1 cellular context compared by ENCODE assay signal in the genomic region with DNA sequence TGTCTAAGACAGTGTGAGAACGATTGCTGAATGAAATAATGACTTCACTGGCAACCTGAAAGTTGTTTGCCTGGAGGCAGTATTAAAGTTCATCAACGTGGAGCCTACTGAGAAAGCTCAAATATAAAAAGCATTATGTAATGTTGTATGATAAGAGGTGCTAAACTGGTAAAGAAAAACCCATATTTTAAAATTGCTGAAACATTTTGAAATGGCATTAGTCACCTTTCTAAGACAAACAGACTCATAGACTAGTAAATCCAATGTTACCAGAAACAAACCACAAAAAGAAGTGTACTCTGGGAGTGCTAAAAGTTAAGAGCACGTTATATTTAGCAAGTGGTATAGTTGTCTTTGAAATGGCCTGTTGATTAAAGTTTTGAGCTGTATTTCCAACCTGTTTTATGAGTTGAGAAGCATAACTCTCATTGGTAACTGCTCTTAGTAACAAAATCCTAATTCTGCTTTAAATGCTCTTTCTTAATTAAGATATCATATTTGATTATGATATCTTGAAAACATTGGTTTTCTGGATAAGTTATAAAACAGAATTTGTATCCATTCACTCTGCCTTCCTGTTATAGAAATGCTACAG.
A peak's percentile ranks its signal among the peaks of the same experiment; 100 is the strongest.
TF ChIP-seq lines count a peak whose summit lies in the region.

No MANE protein-coding gene starts in this region.

TF ChIP-seq in HEK293, 187 proteins besides CTCF, POLR2A, EP300 and RAD21 (continued from another document):
- TF ChIP-seq ZBTB10 (tag by site-specific recombination; IDR thresholded peaks at IDR 0.05), result no peak
- TF ChIP-seq, protein P1, sequence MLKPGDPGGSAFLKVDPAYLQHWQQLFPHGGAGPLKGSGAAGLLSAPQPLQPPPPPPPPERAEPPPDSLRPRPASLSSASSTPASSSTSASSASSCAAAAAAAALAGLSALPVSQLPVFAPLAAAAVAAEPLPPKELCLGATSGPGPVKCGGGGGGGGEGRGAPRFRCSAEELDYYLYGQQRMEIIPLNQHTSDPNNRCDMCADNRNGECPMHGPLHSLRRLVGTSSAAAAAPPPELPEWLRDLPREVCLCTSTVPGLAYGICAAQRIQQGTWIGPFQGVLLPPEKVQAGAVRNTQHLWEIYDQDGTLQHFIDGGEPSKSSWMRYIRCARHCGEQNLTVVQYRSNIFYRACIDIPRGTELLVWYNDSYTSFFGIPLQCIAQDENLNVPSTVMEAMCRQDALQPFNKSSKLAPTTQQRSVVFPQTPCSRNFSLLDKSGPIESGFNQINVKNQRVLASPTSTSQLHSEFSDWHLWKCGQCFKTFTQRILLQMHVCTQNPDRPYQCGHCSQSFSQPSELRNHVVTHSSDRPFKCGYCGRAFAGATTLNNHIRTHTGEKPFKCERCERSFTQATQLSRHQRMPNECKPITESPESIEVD (tag by site-specific recombination; IDR thresholded peaks at IDR 0.05), result peak; percentile 97
- TF ChIP-seq GLIS1 (tag by site-specific recombination; IDR thresholded peaks at IDR 0.05), result no peak
- TF ChIP-seq SCRT2 (tag by site-specific recombination; IDR thresholded peaks at IDR 0.05), result peak; percentile 89
- TF ChIP-seq ZSCAN23 (tag by site-specific recombination; IDR thresholded peaks at IDR 0.05), result 0 out of 2 replicates have a peak, but pooled peaks have one; percentile 39
- TF ChIP-seq, protein P2, sequence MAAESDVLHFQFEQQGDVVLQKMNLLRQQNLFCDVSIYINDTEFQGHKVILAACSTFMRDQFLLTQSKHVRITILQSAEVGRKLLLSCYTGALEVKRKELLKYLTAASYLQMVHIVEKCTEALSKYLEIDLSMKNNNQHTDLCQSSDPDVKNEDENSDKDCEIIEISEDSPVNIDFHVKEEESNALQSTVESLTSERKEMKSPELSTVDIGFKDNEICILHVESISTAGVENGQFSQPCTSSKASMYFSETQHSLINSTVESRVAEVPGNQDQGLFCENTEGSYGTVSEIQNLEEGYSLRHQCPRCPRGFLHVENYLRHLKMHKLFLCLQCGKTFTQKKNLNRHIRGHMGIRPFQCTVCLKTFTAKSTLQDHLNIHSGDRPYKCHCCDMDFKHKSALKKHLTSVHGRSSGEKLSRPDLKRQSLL (tag by site-specific recombination; IDR thresholded peaks at IDR 0.05), result 0 out of 2 replicates have a peak, but pooled peaks have one; percentile 15
- no peak for TF ChIP-seq ZNF302 (tag by site-specific recombination; IDR thresholded peaks at IDR 0.05; ENCODE audit: low read depth)
- no peak for TF ChIP-seq PRDM1 (tag by site-specific recombination; IDR thresholded peaks at IDR 0.05)
- no peak for TF ChIP-seq ZNF112 (tag by site-specific recombination; IDR thresholded peaks at IDR 0.05)
